ENCODE assay signal across 12 cellular contexts in the genomic region with DNA sequence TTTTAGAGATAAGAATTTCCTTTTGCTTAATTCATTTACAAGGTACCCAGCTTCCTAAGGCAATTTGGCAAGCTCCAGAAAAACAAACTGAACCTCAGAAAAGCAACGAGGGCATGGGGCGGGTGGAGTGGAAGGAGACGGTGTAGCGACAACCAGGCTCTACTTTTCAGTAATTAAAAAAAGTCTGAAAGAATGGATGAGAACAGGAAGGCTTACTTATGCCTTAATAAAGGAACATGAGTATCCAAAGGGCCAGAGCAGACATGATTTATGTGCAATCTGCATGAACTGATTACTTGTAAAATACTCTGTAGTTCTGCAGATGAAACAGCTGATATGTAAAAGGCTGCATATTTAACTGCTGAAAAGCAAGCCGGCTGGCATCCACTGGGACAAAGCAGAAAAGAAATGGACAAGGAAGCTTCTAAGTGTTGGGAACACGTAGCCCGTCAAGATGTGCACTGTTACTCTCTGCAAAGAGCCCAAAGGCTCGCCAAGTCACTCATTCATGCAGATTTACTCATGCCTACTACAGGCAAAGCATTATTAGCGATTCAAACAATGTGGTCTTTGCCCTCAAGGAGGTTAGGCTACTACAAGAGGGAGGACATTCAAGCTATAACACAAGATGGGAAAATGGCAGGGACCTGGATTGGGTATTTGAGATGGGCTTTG. TPM values are rescaled to one million over a fixed set of nuclear protein-coding genes. Genes with fewer than 3 reads are reported as not detected.
DNase-seq lines count a peak whose midpoint lies in the region; ATAC-seq and TF ChIP-seq lines count a peak whose summit lies in the region.
"Had no signal": no experiment of that assay in that cellular context is flagged by ENCODE, and none has a peak within 500 bp of the region (broad histone marks: within the 10 kb centered on the region; RNA-seq: fewer than 3 reads in every experiment).

No MANE protein-coding gene starts in this region.

- POLR2A ChIA-PET in activated B cell treated with CpG ODN at 0.5 μM for 24 hours (lab: Charles Lee): interaction anchor here (1.2 to 10.2 kb wide), 6 partner anchors 9 to 64 kb away, joined by 3 to 135 read pairs (median 14); no protein-coding TSS in a partner anchor

- CTCF ChIA-PET in activated B cell treated with CpG ODN at 0.5 μM for 24 hours (lab: Charles Lee): interaction anchor here (1.8 kb wide), 1 partner anchor 10 kb away, joined by 5 read pairs; no protein-coding TSS in a partner anchor

- peak overlapping the region; percentile 42 for H3K4me3 Mint-ChIP-seq in activated B cell treated with CpG ODN at 0.5 μM for 24 hours
- peak overlapping the region; percentile 74 to 87 (median 79) for H3K4me3 Mint-ChIP-seq in immature natural killer cell
- H3K4me3 Mint-ChIP-seq: T-helper 2 cell treated with Interferon-gamma antibody and Interleukin-4, amounts not matched to agents 5 μg/mL and 100 μg/mL, for 36 hours had no signal

- DNase-seq in A172 (ENCODE audit: low spot score): peak; percentile 43
- peak; percentile 21 for DNase-seq in GM03348 (ENCODE audit: low spot score)
- DNase-seq in activated B cell treated with CpG ODN at 0.5 μM for 24 hours: no peak
- DNase-seq in immature natural killer cell: no peak
- no peak for DNase-seq in DMS153 treated with DMSO at 0.1 percent for 48 hours (lab: John Stamatoyannopoulos, UW; ENCODE audit: unreplicated experiment)
- no peak for DNase-seq in H4 (ENCODE audit: low spot score)
- DNase-seq: amygdala, foreskin melanocyte had no signal

- H3K27ac Mint-ChIP-seq in activated B cell treated with CpG ODN at 0.5 μM for 24 hours (no peak overlapping the region), immature natural killer cell (peak overlapping the region; percentile 76 to 89 (median 82))

- ATAC-seq in activated B cell treated with CpG ODN at 0.5 μM for 24 hours (ENCODE audit: low read depth) (no peak), HG02759 (IDR thresholded peaks at IDR 0.05; ENCODE audit: unreplicated experiment) (no peak), HG03571 (IDR thresholded peaks at IDR 0.05; ENCODE audit: unreplicated experiment) (no peak)
- ATAC-seq: Panc1 had no signal

- TF ChIP-seq CTCF in activated B cell treated with CpG ODN at 0.5 μM for 24 hours (IDR thresholded peaks at IDR 0.05): no peak

- H3K36me3 Mint-ChIP-seq in activated B cell treated with CpG ODN at 0.5 μM for 24 hours (ENCODE audit: low read depth) (peaks cover 77% of the 10 kb centered on the region), immature natural killer cell (peaks cover 9 to 22% (median 14%) of the 10 kb centered on the region in 3 donors)

- peaks cover 61% of the 10 kb centered on the region for H3K4me1 Mint-ChIP-seq in activated B cell treated with CpG ODN at 0.5 μM for 24 hours
- peaks cover 81 to 92% of the 10 kb centered on the region in 2 donors for H3K4me1 Mint-ChIP-seq in immature natural killer cell

- no peaks in the 10 kb centered on the region for H3K9me3 Mint-ChIP-seq in activated B cell treated with CpG ODN at 0.5 μM for 24 hours
- H3K9me3 Mint-ChIP-seq in immature natural killer cell: no peaks in the 10 kb centered on the region
- H3K9me3 Mint-ChIP-seq: T-helper 2 cell treated with Interferon-gamma antibody and Interleukin-4, amounts not matched to agents 5 μg/mL and 100 μg/mL, for 36 hours had no signal

- no peaks in the 10 kb centered on the region for H3K27me3 Mint-ChIP-seq in activated B cell treated with CpG ODN at 0.5 μM for 24 hours
- peaks cover 0 to 4% (median 0%) of the 10 kb centered on the region in 3 donors for H3K27me3 Mint-ChIP-seq in immature natural killer cell (ENCODE audit: low read depth in 3 of 3)

- intact Hi-C loops in activated B cell treated with CpG ODN at 0.5 μM for 24 hours (cut with micrococcal nuclease): loop anchor here (5.0 kb wide), 1 partner anchor 42 kb away; no protein-coding TSS in a partner anchor

RNA-seq across cellular contexts. Expression of gene RFTN1, which starts 18.5 kb away (rescaled TPM):
- 46.1 and 52.1 TPM in 2 replicates for total RNA-seq in A172 (2014; rRNA removed; shearing (Covaris generic))
- 323 and 365 TPM in 2 replicates for total RNA-seq in activated B cell treated with CpG ODN at 0.5 μM for 24 hours
- 100 to 1,000 TPM in 2 of 3 donors, 10 to 100 TPM in 1; 96.5 to 194 (median 109) TPM for polyA plus RNA-seq in immature natural killer cell
- total RNA-seq in H4 (2014; rRNA removed; shearing (Covaris generic)): 1.9 and 5.4 TPM in 2 replicates

Comparison
In these comparisons a context has a peak if more than half of its experiments do, and no peak if none do; other contexts are left out.
1. DNase-seq: peak in A172 (single experiment) and GM03348 (single experiment); none in activated B cell treated with CpG ODN at 0.5 μM for 24 hours (single experiment), immature natural killer cell (0 of 3), DMS153 treated with DMSO at 0.1 percent for 48 hours (single experiment) and H4 (single experiment).